In genomic region chr17:15456972-15457722, GRCh38 we compare ENCODE assay signal across 8 cellular contexts. TPM values are rescaled to one million over a fixed set of nuclear protein-coding genes. Genes with fewer than 3 reads are reported as not detected.
DNase-seq lines count a peak whose midpoint lies in the region; ATAC-seq and TF ChIP-seq lines count a peak whose summit lies in the region.

No MANE protein-coding gene starts in this region.

- H3K36me3 Mint-ChIP-seq in nephron progenitor cell (ENCODE audit: low read depth), result peaks cover 63% of the 10 kb centered on the region
- peaks cover 7 to 10% of the 10 kb centered on the region in 2 donors for H3K36me3 Mint-ChIP-seq in activated T-cell treated with anti-CD3 and anti-CD28 coated beads, Interleukin-2, amount 50 U/mL, for 72 hours (ENCODE audit: insufficient read depth in 2 of 2)

- no peaks in the 10 kb centered on the region for H3K27me3 Mint-ChIP-seq in nephron progenitor cell (ENCODE audit: low read depth, poor library complexity)
- no peaks in the 10 kb centered on the region for H3K27me3 Mint-ChIP-seq in activated T-cell treated with anti-CD3 and anti-CD28 coated beads, Interleukin-2, amount 50 U/mL, for 72 hours (ENCODE audit: low read depth)

- H3K27ac Mint-ChIP-seq in nephron progenitor cell, result peak overlapping the region; percentile 58
- no peak overlapping the region for H3K27ac Mint-ChIP-seq in activated T-cell treated with anti-CD3 and anti-CD28 coated beads, Interleukin-2, amount 50 U/mL, for 72 hours

- peaks cover 21% of the 10 kb centered on the region for H3K4me1 Mint-ChIP-seq in nephron progenitor cell
- no peaks in the 10 kb centered on the region for H3K4me1 Mint-ChIP-seq in activated T-cell treated with anti-CD3 and anti-CD28 coated beads, Interleukin-2, amount 50 U/mL, for 72 hours (ENCODE audit: low read depth)

- TF ChIP-seq CTCF in AG09309 (IDR thresholded peaks at IDR 0.05; ENCODE audit: control insufficient read depth, insufficient read depth, low read depth, low read length, missing control alignments) (peak; percentile 60), nephron progenitor cell (IDR thresholded peaks at IDR 0.05) (no peak)

- H3K4me3 Mint-ChIP-seq in nephron progenitor cell, result no peak overlapping the region
- H3K4me3 Mint-ChIP-seq in activated T-cell treated with anti-CD3 and anti-CD28 coated beads, Interleukin-2, amount 50 U/mL, for 72 hours, result no peak overlapping the region

- no peak overlapping the region for H3K4me3 ChIP-seq in AG09309 (ENCODE audit: control insufficient read depth, low read depth, low read length)

- no peak for ATAC-seq in HG03571 (IDR thresholded peaks at IDR 0.05; ENCODE audit: unreplicated experiment)
- no peak for ATAC-seq in activated T-cell treated with anti-CD3 and anti-CD28 coated beads, Interleukin-2, amount 50 U/mL, for 72 hours (replicated peaks in 1 of 2)

- H3K9me3 Mint-ChIP-seq in nephron progenitor cell, result peaks cover 11% of the 10 kb centered on the region
- peaks cover 2 to 9% of the 10 kb centered on the region in 2 donors for H3K9me3 Mint-ChIP-seq in activated T-cell treated with anti-CD3 and anti-CD28 coated beads, Interleukin-2, amount 50 U/mL, for 72 hours

- DNase-seq in AG09309 (ENCODE audit: low read depth) (peak; percentile 88), NCI-H2171 (lab: John Stamatoyannopoulos, UW) (peak; percentile 72), fibroblast of gingiva (ENCODE audit: low read depth) (peak; percentile 98), nephron progenitor cell (no peak), HPDE6-E6E7 (ENCODE audit: extremely low spot score) (no peak)
- no peak for DNase-seq in activated naive CD4-positive, alpha-beta T cell (lab: John Stamatoyannopoulos, UW)
- no peak for DNase-seq in activated T-cell treated with anti-CD3 and anti-CD28 coated beads, Interleukin-2, amount 50 U/mL, for 72 hours

RNA-seq across cellular contexts. Expression of gene CDRT4, which starts 10.3 kb away (rescaled TPM):
- 10 to 100 TPM; 12.8 to 16.2 TPM for total RNA-seq in activated T-cell treated with anti-CD3 and anti-CD28 coated beads, Interleukin-2, amount 50 U/mL, for 72 hours

Comparison
In these comparisons a context has a peak if more than half of its experiments do, and no peak if none do; other contexts are left out.
1. DNase-seq: peak in AG09309 (single experiment), NCI-H2171 (single experiment) and fibroblast of gingiva (single experiment); none in nephron progenitor cell (single experiment), HPDE6-E6E7 (single experiment), activated naive CD4-positive, alpha-beta T cell (0 of 4) and activated T-cell treated with anti-CD3 and anti-CD28 coated beads, Interleukin-2, amount 50 U/mL, for 72 hours (0 of 2).